26 cellular contexts compared by ENCODE assay signal in genomic region chr2:36611316-36611990, GRCh38.
"Had no signal": no experiment of that assay in that cellular context is flagged by ENCODE, and none has a peak within 500 bp of the region (broad histone marks: within the 10 kb centered on the region; RNA-seq: fewer than 3 reads in every experiment).

No MANE protein-coding gene starts in this region.

- H3K36me3 Mint-ChIP-seq: activated naive CD4-positive, alpha-beta T cell treated with anti-CD3 and anti-CD28 coated beads, Interleukin-2, amount 50 U/mL, for 72 hours; brain had no signal

- H3K4me1 Mint-ChIP-seq: activated CD4-positive, alpha-beta T cell treated with anti-CD3 and anti-CD28 coated beads, Interleukin-2, amount 10 ng/mL, durations not matched to agents 24 days and 14 days; activated naive CD8-positive, alpha-beta T cell treated with anti-CD3 and anti-CD28 coated beads, Interleukin-2, amount 50 U/mL, for 24 hours had no signal

- H3K27ac Mint-ChIP-seq: activated CD4-positive, alpha-beta T cell treated with anti-CD3 and anti-CD28 coated beads, Interleukin-2, amount 10 ng/mL, durations not matched to agents 24 days and 14 days; activated CD8-positive, alpha-beta T cell treated with anti-CD3 and anti-CD28 coated beads, Interleukin-2, amount 10 ng/mL, durations not matched to agents 7 days and 5 days; activated naive CD4-positive, alpha-beta T cell treated with anti-CD3 and anti-CD28 coated beads for 36 hours; activated naive CD8-positive, alpha-beta T cell treated with anti-CD3 and anti-CD28 coated beads, Interleukin-2, amount 50 U/mL, for 24 hours; activated T-cell treated with anti-CD3 and anti-CD28 coated beads, Interleukin-2, amount 50 U/mL, for 24 hours; activated T-helper 1 cell treated with anti-CD3 and anti-CD28 coated beads, Interleukin-12 subunit alpha, Interleukin-12 subunit beta, Interleukin-2, Interleukin-4 antibody, amounts not matched to agents 30 ng/mL and 10 ng/mL and 1 ng/mL, durations not matched to agents 14 hours and 24 hours and 36 hours; brain; T-helper 1 cell treated with Interleukin-12 subunit alpha and Interleukin-12 subunit beta and Interleukin-4 antibody, amounts not matched to agents 30 μg/mL and 1 μg/mL, for 36 hours; T-helper 2 cell treated with Interferon-gamma antibody and Interleukin-4, amounts not matched to agents 5 μg/mL and 100 μg/mL, for 36 hours had no signal

- H3K4me2 ChIP-seq: SK-N-SH had no signal

- H3K27me3 ChIP-seq: SJSA1 had no signal

- H3K36me3 ChIP-seq: SJSA1 had no signal

- H3K4me1 ChIP-seq: SJSA1 had no signal

- H3K4me3 ChIP-seq: K562, SJSA1 had no signal

- H3K9me3 ChIP-seq: SJSA1, SK-N-SH had no signal

- H3K27ac ChIP-seq: SJSA1 had no signal

- H3K9ac ChIP-seq: SK-N-SH had no signal

- H3K9me3 Mint-ChIP-seq: activated CD4-positive, alpha-beta T cell treated with anti-CD3 and anti-CD28 coated beads, Interleukin-2, amount 10 ng/mL, durations not matched to agents 24 days and 14 days; activated naive CD4-positive, alpha-beta T cell treated with anti-CD3 and anti-CD28 coated beads for 36 hours; activated naive CD4-positive, alpha-beta T cell treated with anti-CD3 and anti-CD28 coated beads, Interleukin-2, amount 50 U/mL, for 72 hours; activated naive CD8-positive, alpha-beta T cell treated with anti-CD3 and anti-CD28 coated beads, Interleukin-2, amount 50 U/mL, for 24 hours; activated T-cell treated with anti-CD3 and anti-CD28 coated beads, Interleukin-2, amount 50 U/mL, for 24 hours; activated T-helper 1 cell treated with anti-CD3 and anti-CD28 coated beads, Interleukin-12 subunit alpha, Interleukin-12 subunit beta, Interleukin-2, Interleukin-4 antibody, amounts not matched to agents 30 ng/mL and 10 ng/mL and 1 ng/mL, durations not matched to agents 14 hours and 24 hours and 36 hours; brain; T-helper 1 cell treated with Interleukin-12 subunit alpha and Interleukin-12 subunit beta and Interleukin-4 antibody, amounts not matched to agents 30 μg/mL and 1 μg/mL, for 36 hours; T-helper 2 cell treated with Interferon-gamma antibody and Interleukin-4, amounts not matched to agents 5 μg/mL and 100 μg/mL, for 36 hours had no signal

- H3K4me3 Mint-ChIP-seq: activated CD4-positive, alpha-beta T cell treated with anti-CD3 and anti-CD28 coated beads, Interleukin-2, amount 10 ng/mL, durations not matched to agents 24 days and 14 days; activated CD8-positive, alpha-beta T cell treated with anti-CD3 and anti-CD28 coated beads, Interleukin-2, amount 10 ng/mL, durations not matched to agents 7 days and 5 days; activated naive CD4-positive, alpha-beta T cell treated with anti-CD3 and anti-CD28 coated beads for 36 hours; activated naive CD8-positive, alpha-beta T cell treated with anti-CD3 and anti-CD28 coated beads, Interleukin-2, amount 50 U/mL, for 24 hours; activated T-cell treated with anti-CD3 and anti-CD28 coated beads, Interleukin-2, amount 50 U/mL, for 24 hours; activated T-helper 1 cell treated with anti-CD3 and anti-CD28 coated beads, Interleukin-12 subunit alpha, Interleukin-12 subunit beta, Interleukin-2, Interleukin-4 antibody, amounts not matched to agents 30 ng/mL and 10 ng/mL and 1 ng/mL, durations not matched to agents 14 hours and 24 hours and 36 hours; brain; T-helper 1 cell treated with Interleukin-12 subunit alpha and Interleukin-12 subunit beta and Interleukin-4 antibody, amounts not matched to agents 30 μg/mL and 1 μg/mL, for 36 hours; T-helper 2 cell treated with Interferon-gamma antibody and Interleukin-4, amounts not matched to agents 5 μg/mL and 100 μg/mL, for 36 hours had no signal

- DNase-seq: activated CD4-positive, alpha-beta T cell treated with anti-CD3 and anti-CD28 coated beads, Interleukin-2, amount 10 ng/mL, durations not matched to agents 24 days and 14 days; activated CD4-positive, alpha-beta T cell treated with anti-CD3 and anti-CD28 coated beads, Interleukin-2, amount 50 U/mL, for 4 hours; activated CD8-positive, alpha-beta T cell treated with anti-CD3 and anti-CD28 coated beads, Interleukin-2, amount 10 ng/mL, durations not matched to agents 7 days and 5 days; activated gamma-delta T cell treated with Interleukin-2 at 50 U/mL for 16 hours; activated naive CD4-positive, alpha-beta T cell treated with anti-CD3 and anti-CD28 coated beads for 36 hours; activated naive CD8-positive, alpha-beta T cell treated with anti-CD3 and anti-CD28 coated beads, Interleukin-2, amount 50 U/mL, for 24 hours; activated T-cell treated with anti-CD3 and anti-CD28 coated beads, Interleukin-2, amount 50 U/mL, for 24 hours; anterior cingulate cortex; central memory CD4-positive, alpha-beta T cell; NCI-H1105; NCI-H1417 treated with DMSO at 0.1 percent for 48 hours; NCI-H187 treated with DMSO at 0.1 percent for 48 hours; NCI-H2081; NCI-H345; NCI-H524 treated with DMSO at 0.1 percent for 48 hours; RPMI8226; SHP77 treated with DMSO at 0.1 percent for 48 hours; SK-N-SH had no signal

- ATAC-seq: activated CD8-positive, alpha-beta T cell treated with anti-CD3 and anti-CD28 coated beads, Interleukin-2, amount 10 ng/mL, durations not matched to agents 7 days and 5 days; activated naive CD4-positive, alpha-beta T cell treated with anti-CD3 and anti-CD28 coated beads, Interleukin-2, amount 50 U/mL, for 72 hours; activated naive CD8-positive, alpha-beta T cell treated with anti-CD3 and anti-CD28 coated beads, Interleukin-2, amount 50 U/mL, for 24 hours; K562; Panc1 had no signal
